9 cellular contexts compared by ENCODE assay signal in genomic region chr19:41957161-41957837, GRCh38. TPM values are rescaled to one million over a fixed set of nuclear protein-coding genes. Genes with fewer than 3 reads are reported as not detected.
DNase-seq lines count a peak whose midpoint lies in the region; ATAC-seq and TF ChIP-seq lines count a peak whose summit lies in the region.
"Had no signal": no experiment of that assay in that cellular context is flagged by ENCODE, and none has a peak within 500 bp of the region (broad histone marks: within the 10 kb centered on the region; RNA-seq: fewer than 3 reads in every experiment).

No MANE protein-coding gene starts in this region.

- peak overlapping the region in 2 of 3 donors; percentile 69 to 82 for H3K27ac Mint-ChIP-seq in CD4-positive, CD25-positive, alpha-beta regulatory T cell
- H3K27ac Mint-ChIP-seq in natural killer cell treated with Interleukin-12 subunit alpha and Interleukin-12 subunit beta and Interleukin-15 and Interleukin-18, amount 100 ng/mL, for 72 hours: peak overlapping the region; percentile 72 to 89

- H3K36me3 ChIP-seq in CD4-positive, CD25-positive, alpha-beta regulatory T cell (ENCODE audit: control insufficient read depth, insufficient read depth, low read length): no peaks in the 10 kb centered on the region
- H3K36me3 ChIP-seq in MG63 (peaks cover 7% of the 10 kb centered on the region), colonic mucosa (no peaks in the 10 kb centered on the region)

- H3K27ac ChIP-seq in CD4-positive, CD25-positive, alpha-beta regulatory T cell (ENCODE audit: insufficient read depth, low read length, poor library complexity, severe bottlenecking): no peak overlapping the region
- peak overlapping the region; percentile 94 for H3K27ac ChIP-seq in colonic mucosa

- no peak for DNase-seq in CD4-positive, CD25-positive, alpha-beta regulatory T cell
- no peak for DNase-seq in MG63
- DNase-seq in colonic mucosa: peak; percentile 85
- DNase-seq in natural killer cell treated with Interleukin-12 subunit alpha and Interleukin-12 subunit beta and Interleukin-15 and Interleukin-18, amount 100 ng/mL, for 72 hours (ENCODE audit: low spot score): no peak
- DNase-seq in NCI-H748 treated with DMSO at 0.1 percent for 48 hours (lab: John Stamatoyannopoulos, UW): no peak
- no peak for DNase-seq in SW 1271 (lab: John Stamatoyannopoulos, UW)
- no peak for DNase-seq in AML-193 (lab: John Stamatoyannopoulos, UW)

- peak overlapping the region; percentile 85 to 95 (median 92) for H3K4me3 Mint-ChIP-seq in CD4-positive, CD25-positive, alpha-beta regulatory T cell
- peak overlapping the region; percentile 83 for H3K4me3 Mint-ChIP-seq in natural killer cell treated with Interleukin-12 subunit alpha and Interleukin-12 subunit beta and Interleukin-15 and Interleukin-18, amount 100 ng/mL, for 72 hours

- H3K9me3 Mint-ChIP-seq in CD4-positive, CD25-positive, alpha-beta regulatory T cell: no peaks in the 10 kb centered on the region
- H3K9me3 Mint-ChIP-seq in natural killer cell treated with Interleukin-12 subunit alpha and Interleukin-12 subunit beta and Interleukin-15 and Interleukin-18, amount 100 ng/mL, for 72 hours: no peaks in the 10 kb centered on the region

- no peak for TF ChIP-seq CTCF in colonic mucosa (IDR thresholded peaks at IDR 0.05)

- peaks cover 5 to 23% (median 12%) of the 10 kb centered on the region in 4 donors for H3K4me1 Mint-ChIP-seq in CD4-positive, CD25-positive, alpha-beta regulatory T cell
- H3K4me1 Mint-ChIP-seq in natural killer cell treated with Interleukin-12 subunit alpha and Interleukin-12 subunit beta and Interleukin-15 and Interleukin-18, amount 100 ng/mL, for 72 hours (ENCODE audit: low read depth in 2 of 2): peaks cover 15 to 20% of the 10 kb centered on the region in 2 donors

- H3K9ac ChIP-seq in colonic mucosa (ENCODE audit: low read depth in 2 of 2, low read length in 2 of 2): peak overlapping the region; percentile 47 to 95

- no peaks in the 10 kb centered on the region for H3K9me3 ChIP-seq in CD4-positive, CD25-positive, alpha-beta regulatory T cell (ENCODE audit: control insufficient read depth in 2 of 2, low read length in 2 of 2)
- no peaks in the 10 kb centered on the region for H3K9me3 ChIP-seq in MG63
- H3K9me3 ChIP-seq in colonic mucosa: no peaks in the 10 kb centered on the region

- no peak overlapping the region for H3K4me3 ChIP-seq in CD4-positive, CD25-positive, alpha-beta regulatory T cell (ENCODE audit: low read depth, low read length)
- H3K4me3 ChIP-seq in MG63: peak overlapping the region; percentile 88
- H3K4me3 ChIP-seq in colonic mucosa: peak overlapping the region; percentile 94

- no peaks in the 10 kb centered on the region for H3K27me3 ChIP-seq in CD4-positive, CD25-positive, alpha-beta regulatory T cell (ENCODE audit: control insufficient read depth, insufficient read depth, low read length)
- no peaks in the 10 kb centered on the region for H3K27me3 ChIP-seq in MG63
- H3K27me3 ChIP-seq in colonic mucosa: no peaks in the 10 kb centered on the region

- no peak for ATAC-seq in CD4-positive, CD25-positive, alpha-beta regulatory T cell (ENCODE audit: low read depth in 2 of 2)
- no peak for ATAC-seq in natural killer cell treated with Interleukin-12 subunit alpha and Interleukin-12 subunit beta and Interleukin-15 and Interleukin-18, amount 100 ng/mL, for 72 hours
- ATAC-seq in HG02571 (IDR thresholded peaks at IDR 0.05; ENCODE audit: unreplicated experiment): no peak

- no peaks in the 10 kb centered on the region for H3K27me3 Mint-ChIP-seq in CD4-positive, CD25-positive, alpha-beta regulatory T cell
- H3K27me3 Mint-ChIP-seq in natural killer cell treated with Interleukin-12 subunit alpha and Interleukin-12 subunit beta and Interleukin-15 and Interleukin-18, amount 100 ng/mL, for 72 hours: no peaks in the 10 kb centered on the region

- peaks cover 6% of the 10 kb centered on the region for H3K36me3 Mint-ChIP-seq in CD4-positive, CD25-positive, alpha-beta regulatory T cell
- no peaks in the 10 kb centered on the region for H3K36me3 Mint-ChIP-seq in natural killer cell treated with Interleukin-12 subunit alpha and Interleukin-12 subunit beta and Interleukin-15 and Interleukin-18, amount 100 ng/mL, for 72 hours

- peaks cover 15% of the 10 kb centered on the region for H3K4me1 ChIP-seq in CD4-positive, CD25-positive, alpha-beta regulatory T cell (ENCODE audit: control insufficient read depth, insufficient read depth, low read length, poor library complexity, severe bottlenecking)
- H3K4me1 ChIP-seq in colonic mucosa: peaks cover 4% of the 10 kb centered on the region

- intact Hi-C loops in colonic mucosa (cut with DNase I): no loop called here

RNA-seq across cellular contexts. Expression of gene RABAC1, which starts 1.8 kb away (rescaled TPM):
- total RNA-seq in CD4-positive, CD25-positive, alpha-beta regulatory T cell: 94.0 TPM
- polyA plus RNA-seq in CD4-positive, CD25-positive, alpha-beta regulatory T cell: 100 to 1,000 TPM; 184 to 261 (median 237) TPM
- 220 and 231 TPM in 2 replicates for total RNA-seq in MG63 (2014; rRNA removed; shearing (Covaris generic); ENCODE audit: low replicate concordance)
- 100 to 1,000 TPM; 172 to 197 TPM for total RNA-seq in colonic mucosa
- total RNA-seq in natural killer cell treated with Interleukin-12 subunit alpha and Interleukin-12 subunit beta and Interleukin-15 and Interleukin-18, amount 100 ng/mL, for 72 hours: 10 to 100 TPM; 79.6 to 89.7 TPM

RNA-seq across cellular contexts. Expression of gene ERFL, which starts 29.1 kb away (rescaled TPM):
- total RNA-seq in CD4-positive, CD25-positive, alpha-beta regulatory T cell: 4.7 TPM
- polyA plus RNA-seq in CD4-positive, CD25-positive, alpha-beta regulatory T cell: not detected
- not detected in 2 replicates for total RNA-seq in MG63 (2014; rRNA removed; shearing (Covaris generic); ENCODE audit: low replicate concordance)
- total RNA-seq in colonic mucosa: under 1 TPM; 0.42 to 0.47 TPM
- total RNA-seq in natural killer cell treated with Interleukin-12 subunit alpha and Interleukin-12 subunit beta and Interleukin-15 and Interleukin-18, amount 100 ng/mL, for 72 hours: under 1 TPM; 0.67 TPM
- total RNA-seq: occipital lobe had no signal

RNA-seq across cellular contexts. Expression of gene ATP1A3, which starts 36.7 kb away (rescaled TPM):
- total RNA-seq in CD4-positive, CD25-positive, alpha-beta regulatory T cell: 11.1 TPM
- 1 to 10 TPM in 3 of 4 donors, under 1 TPM in 1; 0.92 to 3.5 (median 1.7) TPM for polyA plus RNA-seq in CD4-positive, CD25-positive, alpha-beta regulatory T cell
- not detected in 2 replicates for total RNA-seq in MG63 (2014; rRNA removed; shearing (Covaris generic); ENCODE audit: low replicate concordance)
- total RNA-seq in colonic mucosa: 1 to 10 TPM in 1 of 2 donors, under 1 TPM in 1; 0.35 to 1.9 TPM
- total RNA-seq in natural killer cell treated with Interleukin-12 subunit alpha and Interleukin-12 subunit beta and Interleukin-15 and Interleukin-18, amount 100 ng/mL, for 72 hours: 1 to 10 TPM; 2.0 to 4.2 TPM
